14 cellular contexts compared by ENCODE assay signal in the genomic region with DNA sequence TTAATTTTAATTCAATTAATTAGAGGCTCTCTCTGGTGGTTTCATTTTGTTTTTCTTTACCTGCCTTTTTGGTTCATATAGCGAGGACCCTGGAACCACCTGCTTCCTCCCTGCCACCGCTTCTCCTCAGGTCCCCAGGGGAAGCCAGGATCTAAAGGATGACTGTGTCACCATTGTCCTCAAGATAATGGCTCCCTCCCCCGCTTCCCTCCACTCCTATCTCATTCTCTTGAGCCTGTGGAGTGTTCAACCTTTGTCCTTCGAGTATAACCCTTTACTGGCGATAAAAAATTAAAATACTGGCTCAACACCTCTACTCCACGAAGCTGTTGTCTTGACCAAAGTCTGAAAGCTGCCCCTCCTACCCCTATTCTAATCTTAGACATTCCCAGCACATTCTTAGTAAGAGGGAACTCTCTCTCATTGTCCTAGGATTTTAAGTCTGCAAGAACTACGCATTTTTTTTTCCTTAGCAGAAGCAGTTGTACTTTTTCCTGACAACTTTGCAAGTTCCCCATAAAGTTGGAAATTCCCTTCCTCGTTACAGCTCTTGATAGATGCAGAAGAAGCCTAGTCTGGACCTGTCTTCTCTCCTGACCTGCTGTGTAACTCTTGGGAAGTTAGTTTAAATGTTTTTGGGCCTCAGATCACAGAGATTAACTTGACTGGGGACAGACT. TPM values are rescaled to one million over a fixed set of nuclear protein-coding genes. Genes with fewer than 3 reads are reported as not detected.
A peak's percentile ranks its signal among the peaks of the same experiment; 100 is the strongest.
DNase-seq lines count a peak whose midpoint lies in the region; ATAC-seq and TF ChIP-seq lines count a peak whose summit lies in the region.
"Had no signal": no experiment of that assay in that cellular context is flagged by ENCODE, and none has a peak within 500 bp of the region (broad histone marks: within the 10 kb centered on the region; RNA-seq: fewer than 3 reads in every experiment).

No MANE protein-coding gene starts in this region.

- H3K4me3 ChIP-seq in mucosa of rectum (ENCODE audit: low read length in 2 of 2) (peak overlapping the region in 1 of 2 donors; percentile 29), left lung (no peak overlapping the region)
- H3K4me3 ChIP-seq: dorsolateral prefrontal cortex, prostate gland had no signal

- H3K9me3 ChIP-seq in mucosa of rectum (ENCODE audit: control insufficient read depth in 2 of 2, low read length in 2 of 2) (no peaks in the 10 kb centered on the region), left lung (no peaks in the 10 kb centered on the region)
- H3K9me3 ChIP-seq: prostate gland had no signal

- H3K36me3 ChIP-seq in mucosa of rectum (ENCODE audit: control insufficient read depth in 2 of 2, insufficient read depth in 2 of 2, low read length in 2 of 2) (no peaks in the 10 kb centered on the region), left lung (no peaks in the 10 kb centered on the region)
- H3K36me3 ChIP-seq: prostate gland had no signal

- H3K27me3 ChIP-seq in mucosa of rectum (ENCODE audit: control insufficient read depth in 2 of 2, insufficient read depth in 2 of 2, low read length in 2 of 2), result no peaks in the 10 kb centered on the region
- no peaks in the 10 kb centered on the region for H3K27me3 ChIP-seq in left lung

- H3K27ac ChIP-seq in mucosa of rectum (ENCODE audit: low read depth in 2 of 2, low read length in 2 of 2) (peak overlapping the region; percentile 65 to 66), left lung (no peak overlapping the region)
- H3K27ac ChIP-seq: C4-2B, dorsolateral prefrontal cortex had no signal

- H3K4me1 ChIP-seq in mucosa of rectum (ENCODE audit: control insufficient read depth in 2 of 2, insufficient read depth in 2 of 2, low read length in 2 of 2), result peaks cover 30 to 36% of the 10 kb centered on the region in 2 donors
- H3K4me1 ChIP-seq in left lung, result peaks cover 20 to 39% of the 10 kb centered on the region in 2 donors
- H3K4me1 ChIP-seq: prostate gland had no signal

- ATAC-seq in left lung (no peak), GM19452 (IDR thresholded peaks at IDR 0.05; ENCODE audit: unreplicated experiment) (no peak)

- peak; percentile 59 for DNase-seq in DMS153 (lab: John Stamatoyannopoulos, UW)
- DNase-seq in NCI-H187 treated with DMSO at 0.1 percent for 48 hours (lab: John Stamatoyannopoulos, UW), result peak; percentile 92
- peak; percentile 44 for DNase-seq in ecto neural progenitor cell (ENCODE audit: low spot score)
- no peak for DNase-seq in left lung
- DNase-seq in GM19240 (ENCODE audit: insufficient read length, low spot score), result no peak
- DNase-seq in cerebellar cortex (ENCODE audit: low spot score), result no peak
- DNase-seq: dorsolateral prefrontal cortex; glutamatergic neuron; stimulated activated CD4-positive, alpha-beta T cell treated with anti-CD3 and anti-CD28 coated beads, Interleukin-2, amount 100 ng/mL, for 48 hours; stimulated activated naive CD4-positive, alpha-beta T cell had no signal

- peak overlapping the region in 1 of 2 donors; percentile 26 for H3K9ac ChIP-seq in mucosa of rectum (ENCODE audit: low read depth in 1 of 2, low read length in 2 of 2)

- no peak for TF ChIP-seq CTCF in left lung (IDR thresholded peaks at IDR 0.05)

- intact Hi-C loops in left lung (cut with DNase I), result no loop called here

RNA-seq across cellular contexts. Expression of a gene that starts 12.6 kb away (rescaled TPM):
- 100 to 1,000 TPM in 1 of 2 donors, 10 to 100 TPM in 1; 92.2 to 113 TPM for total RNA-seq in left lung

RNA-seq across cellular contexts. Expression of a gene that starts 36.8 kb away (rescaled TPM):
- 10 to 100 TPM; 11.5 to 11.8 TPM for total RNA-seq in left lung

RNA-seq across cellular contexts. Expression of a gene that starts 59.9 kb away (rescaled TPM):
- 10 to 100 TPM; 37.5 to 39.5 TPM for total RNA-seq in left lung

Comparison
In these comparisons a context has a peak if more than half of its experiments do, and no peak if none do; other contexts are left out.
1. DNase-seq: peak in DMS153 (single experiment), NCI-H187 treated with DMSO at 0.1 percent for 48 hours (single experiment) and ecto neural progenitor cell (single experiment); none in left lung (0 of 2), GM19240 (single experiment) and cerebellar cortex (single experiment).
2. H3K27ac ChIP-seq: peak in mucosa of rectum (2 of 2); none in left lung (0 of 2).